Comparison of ENCODE assay signal across 20 cellular contexts in genomic region chr2:225006730-225007129, GRCh38. TPM values are rescaled to one million over a fixed set of nuclear protein-coding genes. Genes with fewer than 3 reads are reported as not detected.
DNase-seq lines count a peak whose midpoint lies in the region; ATAC-seq and TF ChIP-seq lines count a peak whose summit lies in the region.
"Had no signal": no experiment of that assay in that cellular context is flagged by ENCODE, and none has a peak within 500 bp of the region (broad histone marks: within the 10 kb centered on the region; RNA-seq: fewer than 3 reads in every experiment).

No MANE protein-coding gene starts in this region.

- DNase-seq in A172 (ENCODE audit: low spot score) (peak; percentile 33), immature natural killer cell (no peak), SHP77 treated with DMSO at 0.1 percent for 48 hours (lab: John Stamatoyannopoulos, UW) (no peak), left ventricle myocardium inferior (no peak), RPMI8226 (no peak)
- DNase-seq in CD4-positive, CD25-positive, alpha-beta regulatory T cell: no peak
- no peak for DNase-seq in activated CD8-positive, alpha-beta T cell treated with anti-CD3 and anti-CD28 coated beads, Interleukin-2, amount 10 ng/mL, durations not matched to agents 7 days and 5 days
- DNase-seq: Calu3, dorsolateral prefrontal cortex, erythroblast, foreskin melanocyte, HCEC 1CT, lower lobe of right lung, NCI-H1105, NCI-H2107, nucleus accumbens, small intestine, trophoblast cell had no signal

- peak overlapping the region in 2 of 3 donors; percentile 1 to 6 for H3K27ac Mint-ChIP-seq in CD4-positive, CD25-positive, alpha-beta regulatory T cell
- peak overlapping the region; percentile 11 for H3K27ac Mint-ChIP-seq in activated CD8-positive, alpha-beta T cell treated with anti-CD3 and anti-CD28 coated beads, Interleukin-2, amount 10 ng/mL, durations not matched to agents 7 days and 5 days
- peak overlapping the region; percentile 5 to 73 (median 52) for H3K27ac Mint-ChIP-seq in immature natural killer cell

- no peak for TF ChIP-seq CTCF in left ventricle myocardium inferior (IDR thresholded peaks at IDR 0.05; ENCODE audit: borderline replicate concordance)

- CTCF ChIA-PET in activated CD8-positive, alpha-beta T cell treated with anti-CD3 and anti-CD28 coated beads, Interleukin-2, amount 10 ng/mL, durations not matched to agents 7 days and 5 days (lab: Charles Lee): interaction anchor here (0.8 to 1.3 kb wide), 7 partner anchors 11 to 77 kb away, joined by 3 to 4 read pairs (median 3); no protein-coding TSS in a partner anchor

- peaks cover 2% of the 10 kb centered on the region for H3K36me3 ChIP-seq in CD4-positive, CD25-positive, alpha-beta regulatory T cell (ENCODE audit: control insufficient read depth, insufficient read depth, low read length)
- no peaks in the 10 kb centered on the region for H3K36me3 ChIP-seq in left ventricle myocardium inferior
- H3K36me3 ChIP-seq: cardiac muscle cell, lower lobe of right lung had no signal

- peaks cover 3% of the 10 kb centered on the region for H3K36me3 Mint-ChIP-seq in CD4-positive, CD25-positive, alpha-beta regulatory T cell
- H3K36me3 Mint-ChIP-seq in activated CD8-positive, alpha-beta T cell treated with anti-CD3 and anti-CD28 coated beads, Interleukin-2, amount 10 ng/mL, durations not matched to agents 7 days and 5 days (ENCODE audit: low read depth): peaks cover 47% of the 10 kb centered on the region
- no peaks in the 10 kb centered on the region for H3K36me3 Mint-ChIP-seq in immature natural killer cell

- peaks cover 21% of the 10 kb centered on the region for H3K4me1 ChIP-seq in CD4-positive, CD25-positive, alpha-beta regulatory T cell (ENCODE audit: control insufficient read depth, insufficient read depth, low read length, poor library complexity, severe bottlenecking)
- no peaks in the 10 kb centered on the region for H3K4me1 ChIP-seq in left ventricle myocardium inferior
- H3K4me1 ChIP-seq: lower lobe of right lung had no signal

- H3K4me1 Mint-ChIP-seq in CD4-positive, CD25-positive, alpha-beta regulatory T cell: peaks cover 40 to 83% (median 75%) of the 10 kb centered on the region in 4 donors
- H3K4me1 Mint-ChIP-seq in activated CD8-positive, alpha-beta T cell treated with anti-CD3 and anti-CD28 coated beads, Interleukin-2, amount 10 ng/mL, durations not matched to agents 7 days and 5 days (ENCODE audit: low read depth): peaks cover 91% of the 10 kb centered on the region
- peaks cover 85 to 98% of the 10 kb centered on the region in 2 donors for H3K4me1 Mint-ChIP-seq in immature natural killer cell

- no peak overlapping the region for H3K4me3 Mint-ChIP-seq in CD4-positive, CD25-positive, alpha-beta regulatory T cell
- no peak overlapping the region for H3K4me3 Mint-ChIP-seq in activated CD8-positive, alpha-beta T cell treated with anti-CD3 and anti-CD28 coated beads, Interleukin-2, amount 10 ng/mL, durations not matched to agents 7 days and 5 days
- peak overlapping the region in 1 of 5 donors; percentile 6 for H3K4me3 Mint-ChIP-seq in immature natural killer cell

- H3K4me3 ChIP-seq in CD4-positive, CD25-positive, alpha-beta regulatory T cell (ENCODE audit: low read depth, low read length): no peak overlapping the region
- no peak overlapping the region for H3K4me3 ChIP-seq in left ventricle myocardium inferior
- H3K4me3 ChIP-seq: cardiac muscle cell, dorsolateral prefrontal cortex, hepatocyte, lower lobe of right lung had no signal

- H3K27ac ChIP-seq in CD4-positive, CD25-positive, alpha-beta regulatory T cell (ENCODE audit: insufficient read depth, low read length, poor library complexity, severe bottlenecking): no peak overlapping the region
- no peak overlapping the region for H3K27ac ChIP-seq in left ventricle myocardium inferior (replicated peaks)
- H3K27ac ChIP-seq: cardiac muscle cell, hepatocyte, lower lobe of right lung had no signal

- no peaks in the 10 kb centered on the region for H3K27me3 Mint-ChIP-seq in CD4-positive, CD25-positive, alpha-beta regulatory T cell
- no peaks in the 10 kb centered on the region for H3K27me3 Mint-ChIP-seq in activated CD8-positive, alpha-beta T cell treated with anti-CD3 and anti-CD28 coated beads, Interleukin-2, amount 10 ng/mL, durations not matched to agents 7 days and 5 days (ENCODE audit: low read depth)
- H3K27me3 Mint-ChIP-seq in immature natural killer cell (ENCODE audit: low read depth in 3 of 3): peaks cover 0 to 2% (median 0%) of the 10 kb centered on the region in 3 donors

- POLR2A ChIA-PET in activated CD8-positive, alpha-beta T cell treated with anti-CD3 and anti-CD28 coated beads, Interleukin-2, amount 10 ng/mL, durations not matched to agents 7 days and 5 days (lab: Charles Lee): interaction anchor here (1.5 kb wide), 1 partner anchor 35 kb away, joined by 5 read pairs; the partner anchor contains the start of gene DOCK10

- H3K27me3 ChIP-seq in CD4-positive, CD25-positive, alpha-beta regulatory T cell (ENCODE audit: control insufficient read depth, insufficient read depth, low read length): no peaks in the 10 kb centered on the region
- no peaks in the 10 kb centered on the region for H3K27me3 ChIP-seq in left ventricle myocardium inferior (ENCODE audit: low read depth)
- H3K27me3 ChIP-seq: hepatocyte had no signal

- no peaks in the 10 kb centered on the region for H3K9me3 ChIP-seq in CD4-positive, CD25-positive, alpha-beta regulatory T cell (ENCODE audit: control insufficient read depth in 2 of 2, low read length in 2 of 2)
- H3K9me3 ChIP-seq in left ventricle myocardium inferior (replicated peaks): no peaks in the 10 kb centered on the region
- H3K9me3 ChIP-seq: lower lobe of right lung had no signal

- no peak for ATAC-seq in CD4-positive, CD25-positive, alpha-beta regulatory T cell (ENCODE audit: low read depth in 2 of 2)
- no peak for ATAC-seq in activated CD8-positive, alpha-beta T cell treated with anti-CD3 and anti-CD28 coated beads, Interleukin-2, amount 10 ng/mL, durations not matched to agents 7 days and 5 days
- ATAC-seq: lower lobe of right lung had no signal

- intact Hi-C loops in left ventricle myocardium inferior (cut with micrococcal nuclease): no loop called here

- H3K9me3 Mint-ChIP-seq in CD4-positive, CD25-positive, alpha-beta regulatory T cell: no peaks in the 10 kb centered on the region
- no peaks in the 10 kb centered on the region for H3K9me3 Mint-ChIP-seq in activated CD8-positive, alpha-beta T cell treated with anti-CD3 and anti-CD28 coated beads, Interleukin-2, amount 10 ng/mL, durations not matched to agents 7 days and 5 days (ENCODE audit: insufficient read depth)
- no peaks in the 10 kb centered on the region for H3K9me3 Mint-ChIP-seq in immature natural killer cell

RNA-seq across cellular contexts. Expression of gene DOCK10, which starts 35.5 kb away (rescaled TPM):
- total RNA-seq in A172 (2014; rRNA removed; shearing (Covaris generic)): 22.7 and 37.5 TPM in 2 replicates
- total RNA-seq in CD4-positive, CD25-positive, alpha-beta regulatory T cell: 222 TPM
- polyA plus RNA-seq in CD4-positive, CD25-positive, alpha-beta regulatory T cell: 10 to 100 TPM; 28.3 to 47.7 (median 34.9) TPM
- total RNA-seq in activated CD8-positive, alpha-beta T cell treated with anti-CD3 and anti-CD28 coated beads, Interleukin-2, amount 10 ng/mL, durations not matched to agents 7 days and 5 days: 100 to 1,000 TPM; 343 to 344 TPM
- polyA plus RNA-seq in immature natural killer cell: 10 to 100 TPM; 10.2 to 61.9 (median 22.9) TPM
- 1.6 TPM for total RNA-seq in left ventricle myocardium inferior
- total RNA-seq: cardiac muscle cell had no signal
- polyA plus RNA-seq: cardiac muscle cell had no signal
